ENCODE assay signal across 25 cellular contexts in genomic region chr9:16450578-16450977, GRCh38.
DNase-seq lines count a peak whose midpoint lies in the region; ATAC-seq, FAIRE-seq and TF ChIP-seq lines count a peak whose summit lies in the region.
"Had no signal": no experiment of that assay in that cellular context is flagged by ENCODE, and none has a peak within 500 bp of the region (broad histone marks: within the 10 kb centered on the region; RNA-seq: fewer than 3 reads in every experiment).

No MANE protein-coding gene starts in this region.

- H3F3A ChIP-seq in SK-N-SH (replicated peaks; ENCODE audit: insufficient read depth) = peaks cover 8% of the 10 kb centered on the region

- no peaks in the 10 kb centered on the region for H3K27me3 ChIP-seq in SK-N-SH (ENCODE audit: insufficient read depth)
- H3K27me3 ChIP-seq: brain microvascular endothelial cell, neural progenitor cell had no signal

- peaks cover 0 to 21% of the 10 kb centered on the region in 2 experiments; a peak in 2 of 4 replicates for H3K4me1 ChIP-seq in SK-N-SH (ENCODE audit: control insufficient read depth in 1 of 2, insufficient read depth in 2 of 2, low read depth in 1 of 2, low read length in 1 of 2)
- H3K4me1 ChIP-seq: neural progenitor cell, prostate gland had no signal

- peaks cover 11% of the 10 kb centered on the region; the same call in 1 of the 2 replicates for H3K79me2 ChIP-seq in SK-N-SH (ENCODE audit: insufficient read depth)

- ATAC-seq in GM19025 (IDR thresholded peaks at IDR 0.05; ENCODE audit: low read depth, unreplicated experiment) (peak; percentile 77), HG03432 (IDR thresholded peaks at IDR 0.05; ENCODE audit: unreplicated experiment) (peak; percentile 59), GM19452 (IDR thresholded peaks at IDR 0.05; ENCODE audit: unreplicated experiment) (no peak), GM21423 (IDR thresholded peaks at IDR 0.05; ENCODE audit: unreplicated experiment) (no peak)
- ATAC-seq: activated CD8-positive, alpha-beta memory T cell treated with anti-CD3 and anti-CD28 coated beads, Interleukin-2, amount 10 ng/mL, durations not matched to agents 7 days and 5 days; activated T-cell treated with anti-CD3 and anti-CD28 coated beads, Interleukin-2, amount 50 U/mL, for 72 hours; mucosa of descending colon had no signal

- WGBS in SK-N-SH (ENCODE audit: low lambda C conversion rate) = 76% methylated on average over 3 of the region's 3 CpGs

- H4K20me1 ChIP-seq in SK-N-SH (ENCODE audit: insufficient read depth) = no peaks in the 10 kb centered on the region

- FAIRE-seq in GM12892 (lab: Jason Lieb, UNC) = peak; percentile 81
- FAIRE-seq: kidney had no signal

- no peak for TF ChIP-seq POLR2A in GM12892 (IDR thresholded peaks at IDR 0.05; ENCODE audit: low read depth, low read length)

- CTCF ChIA-PET in SK-N-SH (lab: Yijun Ruan, JAX) = interaction anchor here (1.5 kb wide), 1 partner anchor 8 kb away, joined by 4 read pairs; no protein-coding TSS in a partner anchor

- no peaks in the 10 kb centered on the region for H3K36me3 ChIP-seq in SK-N-SH (replicated peaks in 1 of 2; ENCODE audit: control insufficient read depth in 1 of 2, insufficient read depth in 2 of 2, low read length in 1 of 2)
- H3K36me3 ChIP-seq: brain microvascular endothelial cell, neural progenitor cell, prostate gland had no signal

- no peaks in the 10 kb centered on the region for H3K9me2 ChIP-seq in SK-N-SH

- H2AFZ ChIP-seq in SK-N-SH (ENCODE audit: low read depth) = no peak overlapping the region
- H2AFZ ChIP-seq: neural progenitor cell had no signal

- H3K27ac ChIP-seq in SK-N-SH (ENCODE audit: low read depth in 2 of 2, low read length in 1 of 2) = peak overlapping the region in 1 of 2 experiments; percentile 1; a peak in 1 of 4 replicates
- H3K27ac ChIP-seq: brain microvascular endothelial cell, neural progenitor cell, prostate gland, SK-N-MC had no signal

- TF ChIP-seq EP300 in SK-N-SH (IDR thresholded peaks at IDR 0.05; ENCODE audit: borderline replicate concordance in 1 of 2, low read depth in 1 of 2, low read length in 1 of 2) = no peak

- H3K4me3 ChIP-seq in SK-N-SH (ENCODE audit: low read depth in 2 of 2, low read length in 1 of 2) = no peak overlapping the region
- H3K4me3 ChIP-seq: lung, mucosa of descending colon, neural progenitor cell, prostate gland, SK-N-MC had no signal

- peak; percentile 14 for TF ChIP-seq RAD21 in SK-N-SH (IDR thresholded peaks at IDR 0.05; ENCODE audit: low read length)

- H3K4me2 ChIP-seq in SK-N-SH = no peak overlapping the region
- H3K4me2 ChIP-seq: neural progenitor cell had no signal

- TF ChIP-seq CTCF in SK-N-SH (IDR thresholded peaks at IDR 0.05) = no peak

- H3K9ac ChIP-seq in SK-N-SH = no peak overlapping the region
- H3K9ac ChIP-seq: neural progenitor cell had no signal

- no peaks in the 10 kb centered on the region for H3K9me3 ChIP-seq in SK-N-SH
- H3K9me3 ChIP-seq: mucosa of descending colon, prostate gland had no signal

- POLR2A ChIA-PET in SK-N-SH (lab: Yijun Ruan, JAX) = no interaction called here

- DNase-seq in GM12892 (ENCODE audit: insufficient read length) (no peak), SK-N-SH (no peak), NCI-H1105 (lab: John Stamatoyannopoulos, UW) (no peak)
- DNase-seq: activated CD4-positive, alpha-beta T cell treated with anti-CD3 and anti-CD28 coated beads, Interleukin-2, amount 10 ng/mL, durations not matched to agents 7 days and 5 days; activated CD8-positive, alpha-beta memory T cell treated with anti-CD3 and anti-CD28 coated beads, Interleukin-2, amount 10 ng/mL, durations not matched to agents 7 days and 5 days; activated naive CD4-positive, alpha-beta T cell treated with anti-CD3 and anti-CD28 coated beads for 36 hours; activated T-cell treated with anti-CD3 and anti-CD28 coated beads, Interleukin-2, amount 50 U/mL, for 72 hours; brain microvascular endothelial cell; CD4-positive, CD25-positive, alpha-beta regulatory T cell; glutamatergic neuron; Karpas-422; kidney; mucosa of descending colon; NCI-H2029 treated with DMSO at 0.1 percent for 48 hours; NCI-H524 treated with DMSO at 0.1 percent for 48 hours; T-helper 2 cell; trophoblast cell had no signal

TF ChIP-seq in SK-N-SH, 30 proteins besides CTCF, POLR2A, EP300 and RAD21:
- TF ChIP-seq RCOR1 (IDR thresholded peaks at IDR 0.05; ENCODE audit: low read length) = 0 out of 2 replicates have a peak, but pooled peaks have one; percentile 6
- no peak for TF ChIP-seq ZBTB33 (IDR thresholded peaks at IDR 0.05; ENCODE audit: borderline replicate concordance, low read depth)
TF ChIP-seq in SK-N-SH: peak in this region for 1.

Comparison
In these comparisons a context has a peak if more than half of its experiments do, and no peak if none do; other contexts are left out.
1. ATAC-seq: peak in GM19025 (single experiment) and HG03432 (single experiment); none in GM19452 (single experiment) and GM21423 (single experiment).